Comparison of ENCODE assay signal across 8 cellular contexts in the genomic region with DNA sequence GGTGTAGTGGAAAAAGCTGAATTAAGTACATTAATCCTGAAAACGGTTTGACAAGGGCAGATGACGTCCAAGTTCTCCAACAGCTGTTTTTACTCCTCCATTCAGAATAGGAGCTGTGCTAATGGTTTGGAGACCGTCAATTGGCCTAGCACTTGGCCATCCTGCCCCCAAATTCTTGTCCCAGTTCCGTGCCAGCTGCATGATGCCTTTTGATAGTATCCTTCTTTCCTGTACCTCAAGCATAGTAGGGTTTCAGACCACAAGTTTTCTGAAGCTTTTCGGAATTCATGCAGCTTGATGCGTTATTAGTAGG.
DNase-seq lines count a peak whose midpoint lies in the region; ATAC-seq lines count a peak whose summit lies in the region.

No MANE protein-coding gene starts in this region.

- peak overlapping the region; percentile 80 for H3K27ac ChIP-seq in angular gyrus (ENCODE audit: low read depth, low read length)

- peak overlapping the region; percentile 92 to 95 for H3K4me3 Mint-ChIP-seq in stimulated activated naive CD8-positive, alpha-beta T cell treated with anti-CD3 and anti-CD28 coated beads, Interleukin-15, amount 100 ng/mL, for 72 hours

- peaks cover 7% of the 10 kb centered on the region for H3K27me3 Mint-ChIP-seq in stimulated activated naive CD8-positive, alpha-beta T cell treated with anti-CD3 and anti-CD28 coated beads, Interleukin-15, amount 100 ng/mL, for 72 hours

- H3K27ac Mint-ChIP-seq in stimulated activated naive CD8-positive, alpha-beta T cell treated with anti-CD3 and anti-CD28 coated beads, Interleukin-15, amount 100 ng/mL, for 72 hours: peak overlapping the region; percentile 59 to 91

- peak; percentile 18 for DNase-seq in iPS-NIHi7 (ENCODE audit: extremely low spot score)
- DNase-seq in stimulated activated naive CD8-positive, alpha-beta T cell treated with anti-CD3 and anti-CD28 coated beads, Interleukin-15, amount 100 ng/mL, for 72 hours: no peak
- no peak for DNase-seq in KBM-7
- no peak for DNase-seq in NCI-H2029 treated with DMSO at 0.1 percent for 48 hours (lab: John Stamatoyannopoulos, UW)
- no peak for DNase-seq in NCI-H1417 treated with DMSO at 0.1 percent for 48 hours (lab: John Stamatoyannopoulos, UW)

- H3K9me3 Mint-ChIP-seq in stimulated activated naive CD8-positive, alpha-beta T cell treated with anti-CD3 and anti-CD28 coated beads, Interleukin-15, amount 100 ng/mL, for 72 hours: no peaks in the 10 kb centered on the region

- peaks cover 27% of the 10 kb centered on the region for H3K4me1 Mint-ChIP-seq in stimulated activated naive CD8-positive, alpha-beta T cell treated with anti-CD3 and anti-CD28 coated beads, Interleukin-15, amount 100 ng/mL, for 72 hours

- ATAC-seq in HG03159 (IDR thresholded peaks at IDR 0.05; ENCODE audit: unreplicated experiment): peak; percentile 19
- peak; percentile 38 for ATAC-seq in stimulated activated naive CD8-positive, alpha-beta T cell treated with anti-CD3 and anti-CD28 coated beads, Interleukin-15, amount 100 ng/mL, for 72 hours

- peak overlapping the region; percentile 89 for H3K4me3 ChIP-seq in GM08714 (ENCODE audit: low read length)

- in situ Hi-C loops in KBM-7 (cut with MboI; ENCODE audit: low pct_unique_long_range_greater_than_20kb, low sequenced_read_pairs): no loop called here
